Comparison of ENCODE assay signal across 9 cellular contexts in the genomic region with DNA sequence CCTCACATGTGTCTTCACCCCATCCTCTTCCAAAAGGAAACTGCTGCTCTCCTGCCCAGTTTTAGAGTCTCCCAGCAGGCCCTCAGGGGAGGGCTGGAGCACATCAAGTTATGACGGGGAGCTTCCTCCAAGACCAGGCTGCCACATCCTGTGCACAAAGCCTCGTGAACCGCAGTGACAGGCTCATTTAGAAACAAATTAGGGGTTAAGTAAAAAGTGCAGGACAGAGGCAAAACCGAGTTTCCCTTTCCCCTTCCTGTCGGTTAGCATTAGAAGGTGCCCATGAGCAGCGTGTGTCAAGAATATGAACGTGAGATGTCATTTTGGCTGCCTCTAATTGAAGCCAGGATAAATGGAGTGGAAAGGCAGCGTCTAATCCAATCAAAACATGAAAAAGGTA.
A peak's percentile ranks its signal among the peaks of the same experiment; 100 is the strongest.
DNase-seq lines count a peak whose midpoint lies in the region; ATAC-seq and TF ChIP-seq lines count a peak whose summit lies in the region.
"Had no signal": no experiment of that assay in that cellular context is flagged by ENCODE, and none has a peak within 500 bp of the region (broad histone marks: within the 10 kb centered on the region; RNA-seq: fewer than 3 reads in every experiment).

No MANE protein-coding gene starts in this region.

- H3K4me1 ChIP-seq in naive thymus-derived CD4-positive, alpha-beta T cell (ENCODE audit: control insufficient read depth in 2 of 2, insufficient read depth in 2 of 2, low read length in 2 of 2): peaks cover 0 to 18% of the 10 kb centered on the region in 2 donors

- peak overlapping the region; percentile 31 to 71 (median 54) for H3K4me3 Mint-ChIP-seq in naive thymus-derived CD4-positive, alpha-beta T cell
- no peak overlapping the region for H3K4me3 Mint-ChIP-seq in nephron progenitor cell

- ATAC-seq in GM18909 (IDR thresholded peaks at IDR 0.05; ENCODE audit: poor library complexity, unreplicated experiment) (peak; percentile 96), HG02798 (IDR thresholded peaks at IDR 0.05; ENCODE audit: poor library complexity, unreplicated experiment) (peak; percentile 73), left ventricle myocardium superior (no peak)
- ATAC-seq in naive thymus-derived CD4-positive, alpha-beta T cell: peak; percentile 89

- H3K36me3 ChIP-seq in naive thymus-derived CD4-positive, alpha-beta T cell (ENCODE audit: control insufficient read depth in 2 of 3, insufficient read depth in 3 of 3, low read length in 3 of 3): no peaks in the 10 kb centered on the region

- H3K4me1 Mint-ChIP-seq in naive thymus-derived CD4-positive, alpha-beta T cell: peaks cover 17 to 40% (median 26%) of the 10 kb centered on the region in 7 donors
- no peaks in the 10 kb centered on the region for H3K4me1 Mint-ChIP-seq in nephron progenitor cell

- peaks cover 0 to under 1% (median 0%) of the 10 kb centered on the region in 11 donors for H3K9me3 Mint-ChIP-seq in naive thymus-derived CD4-positive, alpha-beta T cell
- peaks cover 3% of the 10 kb centered on the region for H3K9me3 Mint-ChIP-seq in nephron progenitor cell

- H3K9me3 ChIP-seq in naive thymus-derived CD4-positive, alpha-beta T cell (ENCODE audit: control insufficient read depth in 2 of 3, low read length in 3 of 3): no peaks in the 10 kb centered on the region

- POLR2A ChIA-PET in naive thymus-derived CD4-positive, alpha-beta T cell (lab: Charles Lee): no interaction called here

- peaks cover 0 to 2% (median 0%) of the 10 kb centered on the region in 5 donors for H3K36me3 Mint-ChIP-seq in naive thymus-derived CD4-positive, alpha-beta T cell
- H3K36me3 Mint-ChIP-seq in nephron progenitor cell (ENCODE audit: low read depth): no peaks in the 10 kb centered on the region

- peak; percentile 6 for DNase-seq in NCI-H69 (lab: John Stamatoyannopoulos, UW)
- DNase-seq in naive thymus-derived CD4-positive, alpha-beta T cell: peak in 7 of 9 donors; percentile 25 to 62 (median 48)
- no peak for DNase-seq in nephron progenitor cell
- no peak for DNase-seq in NCI-H1694 treated with DMSO at 0.1 percent for 48 hours (lab: John Stamatoyannopoulos, UW)
- DNase-seq in HuH-7 (ENCODE audit: low spot score): no peak
- DNase-seq in left ventricle myocardium superior: no peak

- no peaks in the 10 kb centered on the region for H3K27me3 ChIP-seq in naive thymus-derived CD4-positive, alpha-beta T cell (ENCODE audit: control insufficient read depth in 2 of 2, insufficient read depth in 2 of 2, low read length in 2 of 2)

- peaks cover 0 to 31% (median 2%) of the 10 kb centered on the region in 5 donors for H3K27me3 Mint-ChIP-seq in naive thymus-derived CD4-positive, alpha-beta T cell
- peaks cover 10% of the 10 kb centered on the region for H3K27me3 Mint-ChIP-seq in nephron progenitor cell (ENCODE audit: low read depth, poor library complexity)

- no peak overlapping the region for H3K27ac ChIP-seq in naive thymus-derived CD4-positive, alpha-beta T cell (ENCODE audit: low read depth, low read length)
- H3K27ac ChIP-seq: HL-60 had no signal

- peak overlapping the region in 5 of 9 donors; percentile 14 to 82 (median 69) for H3K27ac Mint-ChIP-seq in naive thymus-derived CD4-positive, alpha-beta T cell
- no peak overlapping the region for H3K27ac Mint-ChIP-seq in nephron progenitor cell

- intact Hi-C loops in naive thymus-derived CD4-positive, alpha-beta T cell (cut with micrococcal nuclease): loop anchor here in 1 of 2 donors (1.0 kb wide), 1 partner anchor 200 kb away; a partner anchor contains a TSS
- intact Hi-C loops in left ventricle myocardium superior (cut with micrococcal nuclease): no loop called here

- CTCF ChIA-PET in naive thymus-derived CD4-positive, alpha-beta T cell (lab: Charles Lee): no interaction called here

- no peak overlapping the region for H3K4me3 ChIP-seq in naive thymus-derived CD4-positive, alpha-beta T cell (ENCODE audit: low read length)

- no peak for TF ChIP-seq CTCF in nephron progenitor cell (IDR thresholded peaks at IDR 0.05)

Comparison
In these comparisons a context has a peak if more than half of its experiments do, and no peak if none do; other contexts are left out.
1. DNase-seq: peak in NCI-H69 (single experiment) and naive thymus-derived CD4-positive, alpha-beta T cell (7 of 9); none in nephron progenitor cell (single experiment), NCI-H1694 treated with DMSO at 0.1 percent for 48 hours (single experiment), HuH-7 (single experiment) and left ventricle myocardium superior (single experiment).